1 cellular context compared by ENCODE assay signal in the genomic region with DNA sequence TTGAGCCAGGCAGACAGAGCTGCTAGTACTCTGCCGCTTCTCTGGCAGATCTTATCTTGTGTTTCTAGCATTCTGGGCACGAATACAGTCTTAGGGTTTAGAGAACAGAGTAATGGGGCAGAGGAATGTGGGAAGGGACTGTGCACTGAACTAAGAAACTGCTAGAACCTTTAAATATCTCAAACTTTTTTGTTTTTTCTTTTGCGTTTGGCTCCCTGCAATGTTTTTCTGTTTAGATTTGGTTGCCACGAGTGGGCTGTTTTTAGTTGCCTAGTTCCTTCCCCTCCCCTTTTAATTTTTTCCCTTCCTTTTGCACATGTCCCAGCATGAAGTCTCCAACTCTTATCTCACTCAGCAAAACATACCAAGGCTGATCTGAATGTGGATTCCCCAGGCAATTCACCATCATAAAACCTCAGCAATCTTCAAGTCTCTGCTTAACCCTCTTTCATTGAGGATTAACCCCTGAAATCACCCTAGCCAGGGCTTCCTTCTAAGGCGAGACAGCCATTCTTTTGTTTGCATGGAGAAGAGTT.
TF ChIP-seq lines count a peak whose summit lies in the region.

No MANE protein-coding gene starts in this region.

TF ChIP-seq in WTC11, 78 proteins besides CTCF, POLR2A, EP300 and RAD21 (continued from another document):
- TF ChIP-seq, protein P1, sequence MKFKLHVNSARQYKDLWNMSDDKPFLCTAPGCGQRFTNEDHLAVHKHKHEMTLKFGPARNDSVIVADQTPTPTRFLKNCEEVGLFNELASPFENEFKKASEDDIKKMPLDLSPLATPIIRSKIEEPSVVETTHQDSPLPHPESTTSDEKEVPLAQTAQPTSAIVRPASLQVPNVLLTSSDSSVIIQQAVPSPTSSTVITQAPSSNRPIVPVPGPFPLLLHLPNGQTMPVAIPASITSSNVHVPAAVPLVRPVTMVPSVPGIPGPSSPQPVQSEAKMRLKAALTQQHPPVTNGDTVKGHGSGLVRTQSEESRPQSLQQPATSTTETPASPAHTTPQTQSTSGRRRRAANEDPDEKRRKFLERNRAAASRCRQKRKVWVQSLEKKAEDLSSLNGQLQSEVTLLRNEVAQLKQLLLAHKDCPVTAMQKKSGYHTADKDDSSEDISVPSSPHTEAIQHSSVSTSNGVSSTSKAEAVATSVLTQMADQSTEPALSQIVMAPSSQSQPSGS (CRISPR knock-in tag; IDR thresholded peaks at IDR 0.05; ENCODE audit: borderline replicate concordance, low read depth) = no peak
